2 cellular contexts compared by ENCODE assay signal in the genomic region with DNA sequence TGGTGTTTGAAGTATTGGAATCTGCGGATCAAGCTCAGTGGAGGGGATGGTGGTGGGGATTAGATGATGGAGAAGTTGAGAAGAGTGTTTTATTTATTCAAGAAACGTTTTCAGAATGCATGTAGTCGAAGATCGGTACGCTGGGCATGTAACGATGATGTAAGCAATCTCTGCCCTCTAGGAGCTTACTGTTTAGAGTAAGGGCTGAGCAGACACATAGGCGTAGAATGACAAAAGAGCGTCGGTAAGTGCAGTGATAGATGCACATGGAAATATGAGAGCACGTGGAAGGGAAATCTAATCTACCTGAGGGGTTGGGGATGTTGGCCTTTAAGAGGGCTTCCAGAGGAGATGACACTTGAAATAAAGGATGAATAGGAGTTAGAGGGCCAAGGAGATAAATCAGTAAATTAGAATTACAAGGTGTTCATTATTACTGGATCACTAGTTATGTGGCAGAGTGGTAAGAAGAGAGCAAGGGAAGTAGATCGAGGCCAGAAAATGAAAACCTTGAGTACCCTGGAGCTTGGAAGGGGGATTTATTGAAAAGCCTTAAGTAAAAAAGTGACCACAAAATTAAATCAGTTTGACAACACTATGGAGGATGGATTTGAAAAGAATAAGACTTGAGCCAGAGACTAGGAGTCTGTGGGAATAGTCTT.
A peak's percentile ranks its signal among the peaks of the same experiment; 100 is the strongest.
TF ChIP-seq lines count a peak whose summit lies in the region.

No MANE protein-coding gene starts in this region.

TF ChIP-seq in HEK293, 187 proteins besides CTCF, POLR2A, EP300 and RAD21 (continued from another document):
- 0 out of 2 replicates have a peak, but pooled peaks have one; percentile 12 for TF ChIP-seq GFI1B (tag by site-specific recombination; IDR thresholded peaks at IDR 0.05)
- TF ChIP-seq FEZF1 (tag by site-specific recombination; IDR thresholded peaks at IDR 0.05): peak; percentile 43; the same call in 1 of the 2 replicates
- TF ChIP-seq SCRT2 (tag by site-specific recombination; IDR thresholded peaks at IDR 0.05): no peak
- TF ChIP-seq OVOL3 (tag by site-specific recombination; IDR thresholded peaks at IDR 0.05): no peak
- TF ChIP-seq ZFP3 (tag by site-specific recombination; IDR thresholded peaks at IDR 0.05; ENCODE audit: low read depth): no peak
- TF ChIP-seq, protein P1, sequence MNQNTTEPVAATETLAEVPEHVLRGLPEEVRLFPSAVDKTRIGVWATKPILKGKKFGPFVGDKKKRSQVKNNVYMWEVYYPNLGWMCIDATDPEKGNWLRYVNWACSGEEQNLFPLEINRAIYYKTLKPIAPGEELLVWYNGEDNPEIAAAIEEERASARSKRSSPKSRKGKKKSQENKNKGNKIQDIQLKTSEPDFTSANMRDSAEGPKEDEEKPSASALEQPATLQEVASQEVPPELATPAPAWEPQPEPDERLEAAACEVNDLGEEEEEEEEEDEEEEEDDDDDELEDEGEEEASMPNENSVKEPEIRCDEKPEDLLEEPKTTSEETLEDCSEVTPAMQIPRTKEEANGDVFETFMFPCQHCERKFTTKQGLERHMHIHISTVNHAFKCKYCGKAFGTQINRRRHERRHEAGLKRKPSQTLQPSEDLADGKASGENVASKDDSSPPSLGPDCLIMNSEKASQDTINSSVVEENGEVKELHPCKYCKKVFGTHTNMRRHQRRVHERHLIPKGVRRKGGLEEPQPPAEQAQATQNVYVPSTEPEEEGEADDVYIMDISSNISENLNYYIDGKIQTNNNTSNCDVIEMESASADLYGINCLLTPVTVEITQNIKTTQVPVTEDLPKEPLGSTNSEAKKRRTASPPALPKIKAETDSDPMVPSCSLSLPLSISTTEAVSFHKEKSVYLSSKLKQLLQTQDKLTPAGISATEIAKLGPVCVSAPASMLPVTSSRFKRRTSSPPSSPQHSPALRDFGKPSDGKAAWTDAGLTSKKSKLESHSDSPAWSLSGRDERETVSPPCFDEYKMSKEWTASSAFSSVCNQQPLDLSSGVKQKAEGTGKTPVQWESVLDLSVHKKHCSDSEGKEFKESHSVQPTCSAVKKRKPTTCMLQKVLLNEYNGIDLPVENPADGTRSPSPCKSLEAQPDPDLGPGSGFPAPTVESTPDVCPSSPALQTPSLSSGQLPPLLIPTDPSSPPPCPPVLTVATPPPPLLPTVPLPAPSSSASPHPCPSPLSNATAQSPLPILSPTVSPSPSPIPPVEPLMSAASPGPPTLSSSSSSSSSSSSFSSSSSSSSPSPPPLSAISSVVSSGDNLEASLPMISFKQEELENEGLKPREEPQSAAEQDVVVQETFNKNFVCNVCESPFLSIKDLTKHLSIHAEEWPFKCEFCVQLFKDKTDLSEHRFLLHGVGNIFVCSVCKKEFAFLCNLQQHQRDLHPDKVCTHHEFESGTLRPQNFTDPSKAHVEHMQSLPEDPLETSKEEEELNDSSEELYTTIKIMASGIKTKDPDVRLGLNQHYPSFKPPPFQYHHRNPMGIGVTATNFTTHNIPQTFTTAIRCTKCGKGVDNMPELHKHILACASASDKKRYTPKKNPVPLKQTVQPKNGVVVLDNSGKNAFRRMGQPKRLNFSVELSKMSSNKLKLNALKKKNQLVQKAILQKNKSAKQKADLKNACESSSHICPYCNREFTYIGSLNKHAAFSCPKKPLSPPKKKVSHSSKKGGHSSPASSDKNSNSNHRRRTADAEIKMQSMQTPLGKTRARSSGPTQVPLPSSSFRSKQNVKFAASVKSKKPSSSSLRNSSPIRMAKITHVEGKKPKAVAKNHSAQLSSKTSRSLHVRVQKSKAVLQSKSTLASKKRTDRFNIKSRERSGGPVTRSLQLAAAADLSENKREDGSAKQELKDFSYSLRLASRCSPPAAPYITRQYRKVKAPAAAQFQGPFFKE (tag by site-specific recombination; IDR thresholded peaks at IDR 0.05; ENCODE audit: borderline replicate concordance): no peak
- TF ChIP-seq, protein P2, sequence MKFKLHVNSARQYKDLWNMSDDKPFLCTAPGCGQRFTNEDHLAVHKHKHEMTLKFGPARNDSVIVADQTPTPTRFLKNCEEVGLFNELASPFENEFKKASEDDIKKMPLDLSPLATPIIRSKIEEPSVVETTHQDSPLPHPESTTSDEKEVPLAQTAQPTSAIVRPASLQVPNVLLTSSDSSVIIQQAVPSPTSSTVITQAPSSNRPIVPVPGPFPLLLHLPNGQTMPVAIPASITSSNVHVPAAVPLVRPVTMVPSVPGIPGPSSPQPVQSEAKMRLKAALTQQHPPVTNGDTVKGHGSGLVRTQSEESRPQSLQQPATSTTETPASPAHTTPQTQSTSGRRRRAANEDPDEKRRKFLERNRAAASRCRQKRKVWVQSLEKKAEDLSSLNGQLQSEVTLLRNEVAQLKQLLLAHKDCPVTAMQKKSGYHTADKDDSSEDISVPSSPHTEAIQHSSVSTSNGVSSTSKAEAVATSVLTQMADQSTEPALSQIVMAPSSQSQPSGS (tag by site-specific recombination; IDR thresholded peaks at IDR 0.05; ENCODE audit: low read depth): peak; percentile 85
- TF ChIP-seq SETDB1 (IDR thresholded peaks at IDR 0.05; ENCODE audit: insufficient read length, low read length): peak; percentile 28
- 0 out of 2 replicates have a peak, but pooled peaks have one; percentile 1 for TF ChIP-seq ZNF660 (tag by site-specific recombination; IDR thresholded peaks at IDR 0.05)
- no peak for TF ChIP-seq ZNF266 (tag by site-specific recombination; IDR thresholded peaks at IDR 0.05; ENCODE audit: low read depth)
- no peak for TF ChIP-seq YY1 (tag by site-specific recombination; IDR thresholded peaks at IDR 0.05)

TF ChIP-seq in GM12878, 131 proteins besides CTCF, POLR2A, EP300 and RAD21 (continued from another document):
- TF ChIP-seq, protein P3, sequence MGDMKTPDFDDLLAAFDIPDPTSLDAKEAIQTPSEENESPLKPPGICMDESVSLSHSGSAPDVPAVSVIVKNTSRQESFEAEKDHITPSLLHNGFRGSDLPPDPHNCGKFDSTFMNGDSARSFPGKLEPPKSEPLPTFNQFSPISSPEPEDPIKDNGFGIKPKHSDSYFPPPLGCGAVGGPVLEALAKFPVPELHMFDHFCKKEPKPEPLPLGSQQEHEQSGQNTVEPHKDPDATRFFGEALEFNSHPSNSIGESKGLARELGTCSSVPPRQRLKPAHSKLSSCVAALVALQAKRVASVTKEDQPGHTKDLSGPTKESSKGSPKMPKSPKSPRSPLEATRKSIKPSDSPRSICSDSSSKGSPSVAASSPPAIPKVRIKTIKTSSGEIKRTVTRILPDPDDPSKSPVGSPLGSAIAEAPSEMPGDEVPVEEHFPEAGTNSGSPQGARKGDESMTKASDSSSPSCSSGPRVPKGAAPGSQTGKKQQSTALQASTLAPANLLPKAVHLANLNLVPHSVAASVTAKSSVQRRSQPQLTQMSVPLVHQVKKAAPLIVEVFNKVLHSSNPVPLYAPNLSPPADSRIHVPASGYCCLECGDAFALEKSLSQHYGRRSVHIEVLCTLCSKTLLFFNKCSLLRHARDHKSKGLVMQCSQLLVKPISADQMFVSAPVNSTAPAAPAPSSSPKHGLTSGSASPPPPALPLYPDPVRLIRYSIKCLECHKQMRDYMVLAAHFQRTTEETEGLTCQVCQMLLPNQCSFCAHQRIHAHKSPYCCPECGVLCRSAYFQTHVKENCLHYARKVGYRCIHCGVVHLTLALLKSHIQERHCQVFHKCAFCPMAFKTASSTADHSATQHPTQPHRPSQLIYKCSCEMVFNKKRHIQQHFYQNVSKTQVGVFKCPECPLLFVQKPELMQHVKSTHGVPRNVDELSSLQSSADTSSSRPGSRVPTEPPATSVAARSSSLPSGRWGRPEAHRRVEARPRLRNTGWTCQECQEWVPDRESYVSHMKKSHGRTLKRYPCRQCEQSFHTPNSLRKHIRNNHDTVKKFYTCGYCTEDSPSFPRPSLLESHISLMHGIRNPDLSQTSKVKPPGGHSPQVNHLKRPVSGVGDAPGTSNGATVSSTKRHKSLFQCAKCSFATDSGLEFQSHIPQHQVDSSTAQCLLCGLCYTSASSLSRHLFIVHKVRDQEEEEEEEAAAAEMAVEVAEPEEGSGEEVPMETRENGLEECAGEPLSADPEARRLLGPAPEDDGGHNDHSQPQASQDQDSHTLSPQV (IDR thresholded peaks at IDR 0.05): no peak
- TF ChIP-seq CBX5 (IDR thresholded peaks at IDR 0.05; ENCODE audit: low read depth) (0 out of 2 replicates have a peak, but pooled peaks have one; percentile 15), ZNF384 (IDR thresholded peaks at IDR 0.05; ENCODE audit: borderline replicate concordance, low read depth, low read length) (no peak), SPI1 (IDR thresholded peaks at IDR 0.05; ENCODE audit: borderline replicate concordance, insufficient read depth, low read depth, low read length) (no peak), TBL1XR1 (IDR thresholded peaks at IDR 0.05; ENCODE audit: low read depth, low read length) (no peak), MXI1 (IDR thresholded peaks at IDR 0.05; ENCODE audit: low read depth, low read length) (peak; percentile 47), EZH2 (IDR thresholded peaks at IDR 0.05; ENCODE audit: borderline replicate concordance, control insufficient read depth, low read depth, low read length) (no peak)
- TF ChIP-seq, protein P4, sequence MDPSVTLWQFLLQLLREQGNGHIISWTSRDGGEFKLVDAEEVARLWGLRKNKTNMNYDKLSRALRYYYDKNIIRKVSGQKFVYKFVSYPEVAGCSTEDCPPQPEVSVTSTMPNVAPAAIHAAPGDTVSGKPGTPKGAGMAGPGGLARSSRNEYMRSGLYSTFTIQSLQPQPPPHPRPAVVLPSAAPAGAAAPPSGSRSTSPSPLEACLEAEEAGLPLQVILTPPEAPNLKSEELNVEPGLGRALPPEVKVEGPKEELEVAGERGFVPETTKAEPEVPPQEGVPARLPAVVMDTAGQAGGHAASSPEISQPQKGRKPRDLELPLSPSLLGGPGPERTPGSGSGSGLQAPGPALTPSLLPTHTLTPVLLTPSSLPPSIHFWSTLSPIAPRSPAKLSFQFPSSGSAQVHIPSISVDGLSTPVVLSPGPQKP (IDR thresholded peaks at IDR 0.05; ENCODE audit: low read depth, low read length): no peak
- TF ChIP-seq, protein P5, sequence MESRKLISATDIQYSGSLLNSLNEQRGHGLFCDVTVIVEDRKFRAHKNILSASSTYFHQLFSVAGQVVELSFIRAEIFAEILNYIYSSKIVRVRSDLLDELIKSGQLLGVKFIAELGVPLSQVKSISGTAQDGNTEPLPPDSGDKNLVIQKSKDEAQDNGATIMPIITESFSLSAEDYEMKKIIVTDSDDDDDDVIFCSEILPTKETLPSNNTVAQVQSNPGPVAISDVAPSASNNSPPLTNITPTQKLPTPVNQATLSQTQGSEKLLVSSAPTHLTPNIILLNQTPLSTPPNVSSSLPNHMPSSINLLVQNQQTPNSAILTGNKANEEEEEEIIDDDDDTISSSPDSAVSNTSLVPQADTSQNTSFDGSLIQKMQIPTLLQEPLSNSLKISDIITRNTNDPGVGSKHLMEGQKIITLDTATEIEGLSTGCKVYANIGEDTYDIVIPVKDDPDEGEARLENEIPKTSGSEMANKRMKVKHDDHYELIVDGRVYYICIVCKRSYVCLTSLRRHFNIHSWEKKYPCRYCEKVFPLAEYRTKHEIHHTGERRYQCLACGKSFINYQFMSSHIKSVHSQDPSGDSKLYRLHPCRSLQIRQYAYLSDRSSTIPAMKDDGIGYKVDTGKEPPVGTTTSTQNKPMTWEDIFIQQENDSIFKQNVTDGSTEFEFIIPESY (IDR thresholded peaks at IDR 0.05): no peak
- TF ChIP-seq, protein P6, sequence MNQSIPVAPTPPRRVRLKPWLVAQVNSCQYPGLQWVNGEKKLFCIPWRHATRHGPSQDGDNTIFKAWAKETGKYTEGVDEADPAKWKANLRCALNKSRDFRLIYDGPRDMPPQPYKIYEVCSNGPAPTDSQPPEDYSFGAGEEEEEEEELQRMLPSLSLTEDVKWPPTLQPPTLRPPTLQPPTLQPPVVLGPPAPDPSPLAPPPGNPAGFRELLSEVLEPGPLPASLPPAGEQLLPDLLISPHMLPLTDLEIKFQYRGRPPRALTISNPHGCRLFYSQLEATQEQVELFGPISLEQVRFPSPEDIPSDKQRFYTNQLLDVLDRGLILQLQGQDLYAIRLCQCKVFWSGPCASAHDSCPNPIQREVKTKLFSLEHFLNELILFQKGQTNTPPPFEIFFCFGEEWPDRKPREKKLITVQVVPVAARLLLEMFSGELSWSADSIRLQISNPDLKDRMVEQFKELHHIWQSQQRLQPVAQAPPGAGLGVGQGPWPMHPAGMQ (IDR thresholded peaks at IDR 0.05; ENCODE audit: borderline replicate concordance): no peak
- TF ChIP-seq, protein P7, sequence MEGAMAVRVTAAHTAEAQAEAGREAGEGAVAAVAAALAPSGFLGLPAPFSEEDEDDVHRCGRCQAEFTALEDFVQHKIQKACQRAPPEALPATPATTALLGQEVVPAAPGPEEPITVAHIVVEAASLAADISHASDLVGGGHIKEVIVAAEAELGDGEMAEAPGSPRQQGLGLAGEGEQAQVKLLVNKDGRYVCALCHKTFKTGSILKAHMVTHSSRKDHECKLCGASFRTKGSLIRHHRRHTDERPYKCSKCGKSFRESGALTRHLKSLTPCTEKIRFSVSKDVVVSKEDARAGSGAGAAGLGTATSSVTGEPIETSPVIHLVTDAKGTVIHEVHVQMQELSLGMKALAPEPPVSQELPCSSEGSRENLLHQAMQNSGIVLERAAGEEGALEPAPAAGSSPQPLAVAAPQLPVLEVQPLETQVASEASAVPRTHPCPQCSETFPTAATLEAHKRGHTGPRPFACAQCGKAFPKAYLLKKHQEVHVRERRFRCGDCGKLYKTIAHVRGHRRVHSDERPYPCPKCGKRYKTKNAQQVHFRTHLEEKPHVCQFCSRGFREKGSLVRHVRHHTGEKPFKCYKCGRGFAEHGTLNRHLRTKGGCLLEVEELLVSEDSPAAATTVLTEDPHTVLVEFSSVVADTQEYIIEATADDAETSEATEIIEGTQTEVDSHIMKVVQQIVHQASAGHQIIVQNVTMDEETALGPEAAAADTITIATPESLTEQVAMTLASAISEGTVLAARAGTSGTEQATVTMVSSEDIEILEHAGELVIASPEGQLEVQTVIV (IDR thresholded peaks at IDR 0.05; ENCODE audit: borderline replicate concordance, partially characterized antibody): no peak
TF ChIP-seq in GM12878: peak in this region for 6.
